8 cellular contexts compared by ENCODE assay signal in the genomic region with DNA sequence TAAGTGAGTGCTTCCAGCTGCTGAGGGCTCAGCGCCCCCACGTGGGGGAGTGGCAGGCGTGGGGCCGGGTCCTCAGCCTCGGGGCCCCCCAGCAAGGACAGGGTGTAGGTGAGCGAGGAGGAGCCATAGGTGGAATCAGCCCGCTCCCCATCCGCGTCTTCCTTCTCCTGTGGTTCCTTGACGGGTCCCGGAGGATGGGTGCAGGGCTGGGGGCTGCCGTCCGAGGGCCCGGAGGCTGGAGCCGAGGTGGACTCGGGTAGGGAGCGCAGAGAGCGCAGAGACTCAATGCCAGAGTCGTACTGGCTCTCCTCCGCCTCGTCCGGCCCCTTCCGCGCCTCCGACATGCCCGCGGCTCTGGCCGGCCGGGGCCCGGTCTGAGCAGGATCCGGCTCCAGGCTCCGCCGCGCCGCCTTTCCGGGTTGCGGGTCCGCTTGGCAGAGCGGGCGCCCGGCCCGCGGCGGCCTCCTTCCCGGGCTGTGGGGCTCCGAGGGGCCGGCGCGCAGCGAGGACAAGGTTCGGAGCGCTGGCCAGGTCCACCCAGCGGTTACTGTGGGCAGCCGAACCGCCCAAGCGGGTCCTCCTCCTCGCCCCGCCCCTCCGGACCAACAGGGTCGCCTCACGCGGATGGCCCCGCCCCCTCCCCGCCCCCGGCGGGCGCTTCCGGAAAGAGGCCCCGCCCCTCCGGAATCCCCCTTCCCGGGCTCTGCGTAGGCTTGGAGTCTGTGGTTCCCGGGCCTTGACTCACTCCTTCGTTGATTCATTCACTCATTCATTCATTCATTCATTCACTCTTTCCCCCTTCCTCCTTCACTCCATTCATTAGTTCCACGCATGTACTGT. TPM values are rescaled to one million over a fixed set of nuclear protein-coding genes. Genes with fewer than 3 reads are reported as not detected.
DNase-seq lines count a peak whose midpoint lies in the region; ATAC-seq and TF ChIP-seq lines count a peak whose summit lies in the region.

Gene NFKBIE (minus strand): TSS at position 549 of the 840 bp plus-strand sequence. CDS start 205 bp downstream, at position 344.

- peak; percentile 38 for TF ChIP-seq CTCF in AG09319 (IDR thresholded peaks at IDR 0.05; ENCODE audit: low read depth, low read length)
- no peak for TF ChIP-seq CTCF in liver (IDR thresholded peaks at IDR 0.05; ENCODE audit: low read depth, low read length, missing input control)

- peak within 1 kb of the TSS; percentile 67 to 89 for H3K9ac ChIP-seq in liver (ENCODE audit: low read depth in 1 of 2, low read length in 2 of 2)

- DNase-seq in AG09319 (ENCODE audit: extremely low read depth, low read depth) = peak; percentile 76
- DNase-seq in NCI-H748 treated with DMSO at 0.1 percent for 48 hours (lab: John Stamatoyannopoulos, UW) = peak; percentile 76
- peak; percentile 92 to 94 for DNase-seq in activated CD4-positive, alpha-beta T cell treated with anti-CD3 and anti-CD28 coated beads, Interleukin-2, amount 50 U/mL, for 4 hours
- peak; percentile 90 for DNase-seq in dermis blood vessel endothelial cell
- peak; percentile 95 for DNase-seq in stimulated activated CD4-positive, alpha-beta T cell treated with anti-CD3 and anti-CD28 coated beads, Interleukin-4, amount 100 ng/mL, for 24 hours

- peak; percentile 47 for ATAC-seq in GM19035 (IDR thresholded peaks at IDR 0.05; ENCODE audit: unreplicated experiment)
- peak; percentile 37 for ATAC-seq in HG03439 (IDR thresholded peaks at IDR 0.05; ENCODE audit: unreplicated experiment)

- H3K27me3 ChIP-seq in liver (ENCODE audit: control insufficient read depth in 4 of 4, insufficient read depth in 4 of 4, low read length in 3 of 4) = peaks cover 0 to 5% (median 2%) of the 10 kb centered on the region in 4 donors

- H3K4me1 ChIP-seq in liver (ENCODE audit: control insufficient read depth in 4 of 4, insufficient read depth in 4 of 4, low read length in 3 of 4) = peaks cover 14 to 33% (median 25%) of the 10 kb centered on the region in 4 donors

- TF ChIP-seq RAD21 in liver (IDR thresholded peaks at IDR 0.05) = no peak

- under 1% methylated on average over 75 of the region's 75 CpGs for WGBS in liver

- peak within 1 kb of the TSS; percentile 73 to 86 for H3K27ac ChIP-seq in liver (ENCODE audit: low read depth in 1 of 2, low read length in 2 of 2)

- peak within 1 kb of the TSS; percentile 68 to 92 (median 78) for H3K4me3 ChIP-seq in liver (ENCODE audit: low read depth in 1 of 3, low read length in 3 of 3)

- H3K9me3 ChIP-seq in liver (ENCODE audit: control insufficient read depth in 4 of 4, low read length in 3 of 4) = no peaks in the 10 kb centered on the region

- H3K36me3 ChIP-seq in liver (ENCODE audit: control insufficient read depth in 4 of 4, insufficient read depth in 3 of 4, low read depth in 1 of 4, low read length in 3 of 4) = peaks cover 0 to 3% (median 2%) of the 10 kb centered on the region in 4 donors

TF ChIP-seq in liver, 16 proteins besides CTCF, POLR2A, EP300 and RAD21:
- TF ChIP-seq JUND (IDR thresholded peaks at IDR 0.05) (no peak), TAF1 (conservative IDR thresholded peaks at IDR 0.05) (no peak), HNF4A (conservative IDR thresholded peaks at IDR 0.05) (peak in 1 of 2 donors; percentile 8), GABPA (IDR thresholded peaks at IDR 0.05 in 1 of 2, conservative IDR thresholded peaks at IDR 0.05 in 1 of 2) (peak in 1 of 2 donors; percentile 55), NR2F2 (IDR thresholded peaks at IDR 0.05) (no peak), SP1 (IDR thresholded peaks at IDR 0.05) (peak; percentile 39)
- TF ChIP-seq, protein P1, sequence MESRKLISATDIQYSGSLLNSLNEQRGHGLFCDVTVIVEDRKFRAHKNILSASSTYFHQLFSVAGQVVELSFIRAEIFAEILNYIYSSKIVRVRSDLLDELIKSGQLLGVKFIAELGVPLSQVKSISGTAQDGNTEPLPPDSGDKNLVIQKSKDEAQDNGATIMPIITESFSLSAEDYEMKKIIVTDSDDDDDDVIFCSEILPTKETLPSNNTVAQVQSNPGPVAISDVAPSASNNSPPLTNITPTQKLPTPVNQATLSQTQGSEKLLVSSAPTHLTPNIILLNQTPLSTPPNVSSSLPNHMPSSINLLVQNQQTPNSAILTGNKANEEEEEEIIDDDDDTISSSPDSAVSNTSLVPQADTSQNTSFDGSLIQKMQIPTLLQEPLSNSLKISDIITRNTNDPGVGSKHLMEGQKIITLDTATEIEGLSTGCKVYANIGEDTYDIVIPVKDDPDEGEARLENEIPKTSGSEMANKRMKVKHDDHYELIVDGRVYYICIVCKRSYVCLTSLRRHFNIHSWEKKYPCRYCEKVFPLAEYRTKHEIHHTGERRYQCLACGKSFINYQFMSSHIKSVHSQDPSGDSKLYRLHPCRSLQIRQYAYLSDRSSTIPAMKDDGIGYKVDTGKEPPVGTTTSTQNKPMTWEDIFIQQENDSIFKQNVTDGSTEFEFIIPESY (IDR thresholded peaks at IDR 0.05) = no peak

RNA-seq across cellular contexts. Expression of gene NFKBIE, which starts in this region (rescaled TPM):
- 13.4 and 41.7 TPM in 2 replicates for total RNA-seq in dermis blood vessel endothelial cell
- 1 to 10 TPM; 4.9 TPM for total RNA-seq in liver
- 1 to 10 TPM; 3.7 to 4.6 TPM for polyA plus RNA-seq in liver

Comparison
In these comparisons a context has a peak if more than half of its experiments do, and no peak if none do; other contexts are left out.
1. Peak in every context shown above with its lines: DNase-seq, ATAC-seq, H3K4me3 ChIP-seq and H3K27ac ChIP-seq.